ENCODE assay signal across 8 cellular contexts in genomic region chr6:77740380-77740779, GRCh38.
DNase-seq lines count a peak whose midpoint lies in the region; ATAC-seq, FAIRE-seq and TF ChIP-seq lines count a peak whose summit lies in the region.

No MANE protein-coding gene starts in this region.

- no peak for DNase-seq in GM10248 (ENCODE audit: extremely low spot score)
- peak; percentile 14 for DNase-seq in LoVo (ENCODE audit: low spot score)
- DNase-seq in bronchial epithelial cell (ENCODE audit: low read depth): peak; percentile 49
- DNase-seq in non-pigmented ciliary epithelial cell (ENCODE audit: low read depth): peak; percentile 6
- DNase-seq in NCI-H2107 treated with DMSO at 0.1 percent for 48 hours (lab: John Stamatoyannopoulos, UW; ENCODE audit: unreplicated experiment): no peak
- no peak for DNase-seq in stimulated activated CD4-positive, alpha-beta T cell treated with anti-CD3 and anti-CD28 coated beads, Interleukin-2, amount 100 ng/mL, for 48 hours

- POLR2A ChIA-PET in GM10248 (lab: Yijun Ruan, JAX): no interaction called here

- H3K36me3 ChIP-seq in bronchial epithelial cell (ENCODE audit: control insufficient read depth, insufficient read depth, low read length): no peaks in the 10 kb centered on the region

- no peaks in the 10 kb centered on the region for H3K27me3 ChIP-seq in bronchial epithelial cell (ENCODE audit: control insufficient read depth, insufficient read depth, low read length)

- no peak for FAIRE-seq in bronchial epithelial cell (lab: Jason Lieb, UNC)

- TF ChIP-seq CTCF in GM10248 (IDR thresholded peaks at IDR 0.05; ENCODE audit: control extremely low read depth, extremely low read depth, low read depth, missing control alignments) (peak; percentile 41), bronchial epithelial cell (IDR thresholded peaks at IDR 0.05; ENCODE audit: insufficient read depth, low read length, severe bottlenecking) (no peak)

- CTCF ChIA-PET in GM10248 (lab: Yijun Ruan, JAX): no interaction called here

- no peak overlapping the region for H3K4me3 ChIP-seq in bronchial epithelial cell (ENCODE audit: low read depth, low read length)

- ATAC-seq in GM19452 (IDR thresholded peaks at IDR 0.05; ENCODE audit: unreplicated experiment): no peak
- no peak for ATAC-seq in GM19467 (IDR thresholded peaks at IDR 0.05; ENCODE audit: unreplicated experiment)

Comparison
In these comparisons a context has a peak if more than half of its experiments do, and no peak if none do; other contexts are left out.
1. DNase-seq: peak in LoVo (single experiment), bronchial epithelial cell (single experiment) and non-pigmented ciliary epithelial cell (single experiment); none in GM10248 (single experiment), NCI-H2107 treated with DMSO at 0.1 percent for 48 hours (single experiment) and stimulated activated CD4-positive, alpha-beta T cell treated with anti-CD3 and anti-CD28 coated beads, Interleukin-2, amount 100 ng/mL, for 48 hours (0 of 2).